Comparison of ENCODE assay signal across 8 cellular contexts in the genomic region with DNA sequence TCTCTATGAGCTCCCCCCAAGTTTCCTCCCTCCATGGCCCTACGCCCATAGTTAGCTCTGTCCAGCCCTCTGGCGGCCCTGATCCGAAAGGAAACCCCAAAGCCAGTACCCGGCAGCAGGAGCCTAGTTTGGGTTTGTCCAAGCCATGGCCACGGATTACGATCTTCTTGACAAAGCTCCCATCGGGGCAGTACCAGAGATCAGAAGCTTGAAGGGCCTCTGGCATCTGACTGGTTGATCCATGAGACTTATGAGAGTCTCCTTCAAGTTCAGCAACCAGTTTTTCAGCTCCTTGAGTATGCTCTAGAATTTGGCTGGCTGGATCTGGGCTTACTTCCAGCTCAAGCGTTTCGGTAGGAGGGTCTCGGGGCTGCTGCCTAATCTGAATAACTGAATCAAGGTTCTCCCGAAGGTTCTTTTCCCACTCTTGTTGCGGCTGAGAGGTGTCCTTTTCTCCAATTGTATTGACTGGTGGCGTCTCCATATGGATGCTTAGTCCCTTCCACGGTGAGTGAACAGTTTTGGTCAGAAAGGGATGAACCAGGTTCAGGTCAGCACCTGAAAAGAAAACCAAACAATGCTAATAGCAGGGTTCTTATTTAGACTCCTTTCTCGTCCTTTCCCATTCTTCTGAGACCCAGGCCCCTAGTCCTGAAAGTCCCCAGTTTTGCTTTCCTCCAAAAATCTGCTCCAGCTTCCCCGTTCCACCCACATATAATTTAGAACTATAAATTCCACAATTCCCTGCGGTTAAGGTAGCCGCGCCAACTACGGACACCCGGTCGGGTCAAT. TPM values are rescaled to one million over a fixed set of nuclear protein-coding genes. Genes with fewer than 3 reads are reported as not detected.
A peak's percentile ranks its signal among the peaks of the same experiment; 100 is the strongest.
DNase-seq lines count a peak whose midpoint lies in the region; ATAC-seq and TF ChIP-seq lines count a peak whose summit lies in the region.

No MANE protein-coding gene starts in this region.

- H3K4me1 Mint-ChIP-seq in memory B cell: peaks cover 28% of the 10 kb centered on the region

- H3K9me3 ChIP-seq in DND-41 (ENCODE audit: insufficient read depth, low read length, severe bottlenecking) (no peaks in the 10 kb centered on the region), uterus (no peaks in the 10 kb centered on the region)

- H3K9ac ChIP-seq in DND-41 (ENCODE audit: low read depth, low read length): peak overlapping the region; percentile 63

- peak overlapping the region; percentile 88 for H3K4me3 Mint-ChIP-seq in memory B cell

- peaks cover 42% of the 10 kb centered on the region for H3K79me2 ChIP-seq in DND-41 (ENCODE audit: insufficient read depth, low read length)

- H2AFZ ChIP-seq in DND-41 (ENCODE audit: low read depth, low read length): peak overlapping the region; percentile 60

- peaks cover 13% of the 10 kb centered on the region for H3K36me3 Mint-ChIP-seq in memory B cell

- no peak for TF ChIP-seq CTCF in DND-41 (IDR thresholded peaks at IDR 0.05; ENCODE audit: borderline replicate concordance, extremely low read depth, low read length, poor library complexity, severe bottlenecking)
- TF ChIP-seq CTCF in cardiac fibroblast (IDR thresholded peaks at IDR 0.05; ENCODE audit: low read depth, low read length): no peak
- no peak for TF ChIP-seq CTCF in uterus (IDR thresholded peaks at IDR 0.05)

- H3K27me3 Mint-ChIP-seq in memory B cell: no peaks in the 10 kb centered on the region

- H3K27me3 ChIP-seq in DND-41 (ENCODE audit: insufficient read depth, low read length, poor library complexity): no peaks in the 10 kb centered on the region
- no peaks in the 10 kb centered on the region for H3K27me3 ChIP-seq in uterus

- no peaks in the 10 kb centered on the region for H4K20me1 ChIP-seq in DND-41 (ENCODE audit: insufficient read depth, low read length)

- H3K4me1 ChIP-seq in DND-41 (ENCODE audit: insufficient read depth, low read length) (peaks cover 40% of the 10 kb centered on the region), uterus (peaks cover 0 to 19% of the 10 kb centered on the region in 2 donors)

- ATAC-seq in DND-41 (ENCODE audit: insufficient read depth, low read depth) (no peak), memory B cell (ENCODE audit: low read depth) (no peak), GM18867 (IDR thresholded peaks at IDR 0.05; ENCODE audit: unreplicated experiment) (no peak)

- DNase-seq in DND-41: no peak
- DNase-seq in Jurkat, Clone E6-1 (ENCODE audit: low read depth, low spot score): no peak
- DNase-seq in cardiac fibroblast (ENCODE audit: low read depth in 2 of 2): no peak
- DNase-seq in memory B cell (ENCODE audit: low spot score in 2 of 2): no peak
- DNase-seq in uterus: no peak
- DNase-seq in CD1c-positive myeloid dendritic cell (ENCODE audit: extremely low spot score): no peak
- DNase-seq in NK-92 (lab: John Stamatoyannopoulos, UW; ENCODE audit: unreplicated experiment): no peak

- peak overlapping the region; percentile 62 to 91; a peak in 3 of 4 replicates for H3K4me3 ChIP-seq in DND-41 (ENCODE audit: low read depth in 1 of 2, low read length in 2 of 2)
- H3K4me3 ChIP-seq in Jurkat, Clone E6-1 (ENCODE audit: low read length): peak overlapping the region; percentile 84
- H3K4me3 ChIP-seq in cardiac fibroblast (replicated peaks in 1 of 2; ENCODE audit: low read depth in 2 of 2, low read length in 2 of 2): peak overlapping the region; percentile 62 to 70
- H3K4me3 ChIP-seq in uterus: peak overlapping the region; percentile 60 to 79

- H3K27ac ChIP-seq in DND-41 (ENCODE audit: low read length) (peak overlapping the region; percentile 73), uterus (peak overlapping the region; percentile 92 to 98)

- peak overlapping the region; percentile 89 for H3K27ac Mint-ChIP-seq in memory B cell

- TF ChIP-seq POLR2A in uterus (IDR thresholded peaks at IDR 0.05): no peak

- no peaks in the 10 kb centered on the region for H3K9me3 Mint-ChIP-seq in memory B cell

- peaks cover 30% of the 10 kb centered on the region for H3K36me3 ChIP-seq in DND-41 (ENCODE audit: insufficient read depth, low read length)
- H3K36me3 ChIP-seq in uterus: no peaks in the 10 kb centered on the region

- H3K4me2 ChIP-seq in DND-41 (ENCODE audit: insufficient read depth, low read length): peak overlapping the region; percentile 93

- intact Hi-C loops in uterus (cut with DNase I; ENCODE audit: low total_unique reads): loop anchor here (10.0 kb wide), 1 partner anchor 45 kb away; a partner anchor contains a TSS

RNA-seq across cellular contexts. Expression of a gene that starts 0.6 kb away (rescaled TPM):
- 12.4 TPM for polyA plus RNA-seq in Jurkat, Clone E6-1 (2012; ENCODE audit: insufficient read depth, insufficient read length)
- 10 to 100 TPM in 1 of 4 donors, 1 to 10 TPM in 3; 1.3 to 10.3 (median 5.1) TPM for total RNA-seq in uterus

RNA-seq across cellular contexts. Expression of a gene that starts 1.4 kb away (rescaled TPM):
- polyA plus RNA-seq in Jurkat, Clone E6-1 (2012; ENCODE audit: insufficient read depth, insufficient read length): 83.4 TPM
- total RNA-seq in uterus: 100 to 1,000 TPM in 1 of 4 donors, 10 to 100 TPM in 3; 16.4 to 121 (median 33.6) TPM

RNA-seq across cellular contexts. Expression of a gene that starts 20.4 kb away (rescaled TPM):
- polyA plus RNA-seq in Jurkat, Clone E6-1 (2012; ENCODE audit: insufficient read depth, insufficient read length): 2.7 TPM
- total RNA-seq in uterus: 100 to 1,000 TPM in 3 of 4 donors, 10 to 100 TPM in 1; 90.6 to 217 (median 181) TPM

RNA-seq across cellular contexts. Expression of a gene that starts 22.2 kb away (rescaled TPM):
- polyA plus RNA-seq in Jurkat, Clone E6-1 (2012; ENCODE audit: insufficient read depth, insufficient read length): 1.2 TPM
- total RNA-seq in uterus: 1 to 10 TPM in 2 of 4 donors, not detected in 2; 8.0 to 9.4 TPM

RNA-seq across cellular contexts. Expression of a gene that starts 24.4 kb away (rescaled TPM):
- polyA plus RNA-seq in Jurkat, Clone E6-1 (2012; ENCODE audit: insufficient read depth, insufficient read length): 27.3 TPM
- 10 to 100 TPM; 19.0 to 35.1 (median 28.9) TPM for total RNA-seq in uterus
